Comparison of ENCODE assay signal across 24 cellular contexts in genomic region chr16:66719246-66719645, GRCh38.
"Had no signal": no experiment of that assay in that cellular context is flagged by ENCODE, and none has a peak within 500 bp of the region (broad histone marks: within the 10 kb centered on the region; RNA-seq: fewer than 3 reads in every experiment).

No MANE protein-coding gene starts in this region.

- FAIRE-seq: colon, endothelial cell of umbilical vein, frontal cortex had no signal

- H3K9me3 Mint-ChIP-seq: immature natural killer cell, mesothelial cell of epicardium, naive B cell had no signal

- H3K27ac Mint-ChIP-seq: immature natural killer cell, mesothelial cell of epicardium had no signal

- H3K27me3 Mint-ChIP-seq: naive B cell had no signal

- H3K4me3 Mint-ChIP-seq: immature natural killer cell, mesothelial cell of epicardium had no signal

- H3K4me3 ChIP-seq: coronary artery, dorsolateral prefrontal cortex, esophagus muscularis mucosa, gastroesophageal sphincter, heart left ventricle, hepatocyte, left lung, lower lobe of right lung, mucosa of descending colon had no signal

- ATAC-seq: foreskin keratinocyte, gastroesophageal sphincter, heart left ventricle, left cardiac atrium, left lung, left ventricle myocardium superior, lower lobe of right lung, mucosa of descending colon had no signal

- H3K4me1 ChIP-seq: esophagus muscularis mucosa, heart left ventricle, left lung, lower lobe of right lung had no signal

- H3K27me3 ChIP-seq: dorsolateral prefrontal cortex, esophagus muscularis mucosa, foreskin keratinocyte, gastroesophageal sphincter, heart left ventricle, hepatocyte, left lung had no signal

- H3K79me2 ChIP-seq: hepatocyte had no signal

- H3K4me1 Mint-ChIP-seq: immature natural killer cell, naive B cell had no signal

- H3K4me2 ChIP-seq: hepatocyte had no signal

- H3K9me3 ChIP-seq: esophagus muscularis mucosa, gastroesophageal sphincter, heart left ventricle, left lung, lower lobe of right lung, mucosa of descending colon had no signal

- DNase-seq: dermis blood vessel endothelial cell; dorsolateral prefrontal cortex; effector CD4-positive, alpha-beta T cell; effector memory CD4-positive, alpha-beta T cell; heart left ventricle; hypothalamus; immature natural killer cell; islet precursor cell; left cardiac atrium; left lung; left ventricle myocardium superior; lower lobe of right lung; mesenchymal stem cell; mucosa of descending colon; naive B cell had no signal

- H2AFZ ChIP-seq: hepatocyte had no signal

- H3K27ac ChIP-seq: coronary artery, dorsolateral prefrontal cortex, esophagus muscularis mucosa, gastroesophageal sphincter, heart left ventricle, hepatocyte, left lung, lower lobe of right lung had no signal
